Comparison of ENCODE assay signal across 1 cellular context in the genomic region with DNA sequence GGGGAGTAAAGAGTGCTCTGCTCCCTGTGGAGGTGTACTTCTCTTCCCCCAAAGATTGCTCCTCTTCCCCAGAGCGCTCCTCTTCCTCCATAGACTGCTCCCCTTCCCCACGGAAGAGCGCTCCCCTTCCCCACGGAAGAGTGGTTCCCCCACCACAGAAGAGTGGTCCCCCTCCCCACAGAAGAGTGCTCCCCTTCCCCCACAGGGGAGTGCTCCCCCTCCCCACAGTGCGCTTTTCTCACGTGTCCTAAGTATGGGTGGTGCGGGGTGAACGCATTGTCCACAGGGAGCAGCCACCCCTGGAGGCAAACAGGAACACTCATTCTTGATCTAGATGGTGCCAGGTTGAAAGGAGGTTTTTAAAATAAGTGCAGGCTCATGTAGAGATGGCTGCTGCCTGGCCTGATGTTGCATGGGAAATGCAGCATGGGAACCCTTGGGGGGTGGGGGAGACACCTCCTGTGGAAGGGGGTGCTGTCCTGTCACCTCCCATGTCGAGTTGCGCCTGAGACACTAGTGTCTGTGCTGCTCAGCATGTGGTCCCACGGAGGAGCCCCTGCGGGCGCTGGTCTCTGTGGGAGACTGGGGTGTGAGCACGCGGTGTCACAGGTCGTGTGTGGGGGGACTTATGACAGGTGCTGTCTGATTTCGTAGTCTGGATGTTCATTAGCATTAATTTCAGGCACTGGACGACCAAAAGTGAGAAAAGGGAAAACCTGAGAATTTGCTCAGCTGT.
TF ChIP-seq lines count a peak whose summit lies in the region.

No MANE protein-coding gene starts in this region.

TF ChIP-seq in liver, 16 proteins besides CTCF, POLR2A, EP300 and RAD21 (continued from another document):
- TF ChIP-seq REST (IDR thresholded peaks at IDR 0.05) (no peak), RXRA (IDR thresholded peaks at IDR 0.05) (no peak), FOXA1 (IDR thresholded peaks at IDR 0.05) (no peak)
- TF ChIP-seq, protein P1, sequence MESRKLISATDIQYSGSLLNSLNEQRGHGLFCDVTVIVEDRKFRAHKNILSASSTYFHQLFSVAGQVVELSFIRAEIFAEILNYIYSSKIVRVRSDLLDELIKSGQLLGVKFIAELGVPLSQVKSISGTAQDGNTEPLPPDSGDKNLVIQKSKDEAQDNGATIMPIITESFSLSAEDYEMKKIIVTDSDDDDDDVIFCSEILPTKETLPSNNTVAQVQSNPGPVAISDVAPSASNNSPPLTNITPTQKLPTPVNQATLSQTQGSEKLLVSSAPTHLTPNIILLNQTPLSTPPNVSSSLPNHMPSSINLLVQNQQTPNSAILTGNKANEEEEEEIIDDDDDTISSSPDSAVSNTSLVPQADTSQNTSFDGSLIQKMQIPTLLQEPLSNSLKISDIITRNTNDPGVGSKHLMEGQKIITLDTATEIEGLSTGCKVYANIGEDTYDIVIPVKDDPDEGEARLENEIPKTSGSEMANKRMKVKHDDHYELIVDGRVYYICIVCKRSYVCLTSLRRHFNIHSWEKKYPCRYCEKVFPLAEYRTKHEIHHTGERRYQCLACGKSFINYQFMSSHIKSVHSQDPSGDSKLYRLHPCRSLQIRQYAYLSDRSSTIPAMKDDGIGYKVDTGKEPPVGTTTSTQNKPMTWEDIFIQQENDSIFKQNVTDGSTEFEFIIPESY (IDR thresholded peaks at IDR 0.05), result no peak
